In genomic region chr12:59375633-59376032, GRCh38 we compare ENCODE assay signal across 23 cellular contexts.
"Had no signal": no experiment of that assay in that cellular context is flagged by ENCODE, and none has a peak within 500 bp of the region (broad histone marks: within the 10 kb centered on the region; RNA-seq: fewer than 3 reads in every experiment).

No MANE protein-coding gene starts in this region.

- ATAC-seq: effector memory CD8-positive, alpha-beta T cell; gastrocnemius medialis; left lobe of liver; natural killer cell treated with Interleukin-12 subunit alpha and Interleukin-12 subunit beta and Interleukin-15 and Interleukin-18, amount 100 ng/mL, for 72 hours; pancreas; right lobe of liver; stimulated activated naive CD8-positive, alpha-beta T cell treated with anti-CD3 and anti-CD28 coated beads, Interleukin-15, amount 100 ng/mL, for 72 hours; upper lobe of right lung had no signal

- DNase-seq: cortex of kidney; effector memory CD8-positive, alpha-beta T cell; erythroblast; esophagus squamous epithelium; foreskin fibroblast; gastrocnemius medialis; head of caudate nucleus; kidney; naive B cell; pancreas; retina; right lobe of liver; stimulated activated CD4-positive, alpha-beta T cell treated with anti-CD3 and anti-CD28 coated beads, Interleukin-12 subunit alpha, Interleukin-12 subunit beta, amount 100 ng/mL, for 4 hours; stimulated activated CD4-positive, alpha-beta T cell treated with anti-CD3 and anti-CD28 coated beads, Interleukin-1b, Interleukin-23, amount 100 ng/mL, for 48 hours; stimulated activated CD4-positive, alpha-beta T cell treated with anti-CD3 and anti-CD28 coated beads, Interleukin-4, amount 100 ng/mL, for 1 hour; stimulated activated CD8-positive, alpha-beta memory T cell treated with anti-CD3 and anti-CD28 coated beads, Interleukin-4, amount 100 ng/mL, for 48 hours; stimulated activated naive CD4-positive, alpha-beta T cell; stimulated activated naive CD8-positive, alpha-beta T cell treated with anti-CD3 and anti-CD28 coated beads, Interleukin-15, amount 100 ng/mL, for 72 hours; transverse colon; upper lobe of right lung; uterus had no signal
